In genomic region chr2:34734662-34735061, GRCh38 we compare ENCODE assay signal across 18 cellular contexts.
"Had no signal": no experiment of that assay in that cellular context is flagged by ENCODE, and none has a peak within 500 bp of the region (broad histone marks: within the 10 kb centered on the region; RNA-seq: fewer than 3 reads in every experiment).

No MANE protein-coding gene starts in this region.

- H3K4me1 ChIP-seq: esophagus squamous epithelium, heart right ventricle, pancreas, sigmoid colon, testis had no signal

- H3K9me3 ChIP-seq: esophagus squamous epithelium, heart right ventricle, pancreas, sigmoid colon, SK-N-SH, testis had no signal

- DNase-seq: activated CD4-positive, alpha-beta T cell treated with anti-CD3 and anti-CD28 coated beads, Interleukin-2, amount 10 ng/mL, durations not matched to agents 7 days and 5 days; activated CD8-positive, alpha-beta memory T cell treated with anti-CD3 and anti-CD28 coated beads, Interleukin-2, amount 50 U/mL, for 48 hours; activated effector memory CD4-positive, alpha-beta T cell treated with anti-CD3 and anti-CD28 coated beads, Interleukin-2, amount 50 U/mL, for 16 hours; activated naive CD4-positive, alpha-beta T cell treated with anti-CD3 and anti-CD28 coated beads, Interleukin-2, amount 50 U/mL, for 16 hours; activated T-cell treated with anti-CD3 and anti-CD28 coated beads, Interleukin-2, amount 50 U/mL, for 48 hours; effector CD8-positive, alpha-beta T cell; esophagus squamous epithelium; heart right ventricle; naive thymus-derived CD8-positive, alpha-beta T cell; pancreas; sigmoid colon; SK-N-SH; stimulated activated CD4-positive, alpha-beta T cell treated with anti-CD3 and anti-CD28 coated beads, Interleukin-4, amount 100 ng/mL, for 4 hours; T-cell; testis had no signal

- H3K27me3 ChIP-seq: esophagus squamous epithelium, heart right ventricle, pancreas, sigmoid colon, testis had no signal

- FAIRE-seq: astrocyte, bronchial epithelial cell, pancreas had no signal

- ATAC-seq: heart right ventricle; naive thymus-derived CD8-positive, alpha-beta T cell; stimulated activated memory B cell treated with anti-CD40 and anti-IgM and Interleukin-4, amounts not matched to agents 10 μg/mL and 1 μg/mL and 100 μg/mL, for 72 hours; T-cell had no signal

- H3K27ac ChIP-seq: esophagus squamous epithelium, heart right ventricle, sigmoid colon, testis had no signal

- H3K36me3 ChIP-seq: esophagus squamous epithelium, heart right ventricle, pancreas, sigmoid colon had no signal

- H3K4me3 ChIP-seq: esophagus squamous epithelium, heart right ventricle, pancreas, sigmoid colon, testis had no signal
